ENCODE assay signal across 9 cellular contexts in genomic region chr3:156483961-156484787, GRCh38.
DNase-seq lines count a peak whose midpoint lies in the region; ATAC-seq and TF ChIP-seq lines count a peak whose summit lies in the region.
"Had no signal": no experiment of that assay in that cellular context is flagged by ENCODE, and none has a peak within 500 bp of the region (broad histone marks: within the 10 kb centered on the region; RNA-seq: fewer than 3 reads in every experiment).

No MANE protein-coding gene starts in this region.

- no peaks in the 10 kb centered on the region for H3K36me3 Mint-ChIP-seq in activated T-cell treated with anti-CD3 and anti-CD28 coated beads, Interleukin-2, amount 50 U/mL, for 24 hours (ENCODE audit: low read depth)
- H3K36me3 Mint-ChIP-seq in nephron progenitor cell (ENCODE audit: low read depth): no peaks in the 10 kb centered on the region
- H3K36me3 Mint-ChIP-seq: brain had no signal

- H3K4me1 Mint-ChIP-seq in activated T-cell treated with anti-CD3 and anti-CD28 coated beads, Interleukin-2, amount 50 U/mL, for 24 hours (ENCODE audit: low read depth): peaks cover 43% of the 10 kb centered on the region
- H3K4me1 Mint-ChIP-seq in nephron progenitor cell: no peaks in the 10 kb centered on the region

- H3K27me3 Mint-ChIP-seq in activated T-cell treated with anti-CD3 and anti-CD28 coated beads, Interleukin-2, amount 50 U/mL, for 24 hours: no peaks in the 10 kb centered on the region
- H3K27me3 Mint-ChIP-seq in nephron progenitor cell (ENCODE audit: low read depth, poor library complexity): no peaks in the 10 kb centered on the region

- no peaks in the 10 kb centered on the region for H3K9me3 Mint-ChIP-seq in activated T-cell treated with anti-CD3 and anti-CD28 coated beads, Interleukin-2, amount 50 U/mL, for 24 hours
- no peaks in the 10 kb centered on the region for H3K9me3 Mint-ChIP-seq in nephron progenitor cell
- H3K9me3 Mint-ChIP-seq: brain had no signal

- peak overlapping the region; percentile 75 for H3K4me3 Mint-ChIP-seq in activated T-cell treated with anti-CD3 and anti-CD28 coated beads, Interleukin-2, amount 50 U/mL, for 24 hours
- H3K4me3 Mint-ChIP-seq in nephron progenitor cell: no peak overlapping the region

- H3K27ac Mint-ChIP-seq in activated T-cell treated with anti-CD3 and anti-CD28 coated beads, Interleukin-2, amount 50 U/mL, for 24 hours: peak overlapping the region; percentile 98
- H3K27ac Mint-ChIP-seq in nephron progenitor cell: no peak overlapping the region

- TF ChIP-seq CTCF in nephron progenitor cell (IDR thresholded peaks at IDR 0.05): no peak

- ATAC-seq in GM18861 (IDR thresholded peaks at IDR 0.05; ENCODE audit: unreplicated experiment): peak; percentile 81
- peak; percentile 82 for ATAC-seq in HG02938 (IDR thresholded peaks at IDR 0.05; ENCODE audit: unreplicated experiment)

- DNase-seq in NOMO-1 treated with dmso at 0.1 percent for 144 hours (lab: John Stamatoyannopoulos, UW; ENCODE audit: unreplicated experiment) (peak; percentile 79), germinal center (ENCODE audit: low spot score) (peak; percentile 18), nephron progenitor cell (no peak), NCI-H1105 (lab: John Stamatoyannopoulos, UW) (no peak)
- DNase-seq in activated T-cell treated with anti-CD3 and anti-CD28 coated beads, Interleukin-2, amount 50 U/mL, for 24 hours: peak; percentile 55
- DNase-seq in stimulated activated CD4-positive, alpha-beta T cell treated with anti-CD3 and anti-CD28 coated beads, Interleukin-1b, Interleukin-23, amount 100 ng/mL, for 48 hours: peak; percentile 45

Comparison
In these comparisons a context has a peak if more than half of its experiments do, and no peak if none do; other contexts are left out.
1. DNase-seq: peak in NOMO-1 treated with dmso at 0.1 percent for 144 hours (single experiment), activated T-cell treated with anti-CD3 and anti-CD28 coated beads, Interleukin-2, amount 50 U/mL, for 24 hours (single experiment), germinal center (single experiment) and stimulated activated CD4-positive, alpha-beta T cell treated with anti-CD3 and anti-CD28 coated beads, Interleukin-1b, Interleukin-23, amount 100 ng/mL, for 48 hours (single experiment); none in nephron progenitor cell (single experiment) and NCI-H1105 (single experiment).